In genomic region chr17:47291242-47291873, GRCh38 we compare ENCODE assay signal across 2 cellular contexts.
A peak's percentile ranks its signal among the peaks of the same experiment; 100 is the strongest.
TF ChIP-seq lines count a peak whose summit lies in the region.

No MANE protein-coding gene starts in this region.

TF ChIP-seq in K562, 482 proteins besides CTCF, POLR2A, EP300 and RAD21 (continues in another document):
- no peak for TF ChIP-seq RFX1 (IDR thresholded peaks at IDR 0.05)
- TF ChIP-seq NCOR1 (IDR thresholded peaks at IDR 0.05) = peak; percentile 87
- no peak for TF ChIP-seq MXD1 (CRISPR knock-in tag; IDR thresholded peaks at IDR 0.05; ENCODE audit: borderline replicate concordance, poor library complexity, severe bottlenecking)
- TF ChIP-seq SMAD2 (IDR thresholded peaks at IDR 0.05; ENCODE audit: low read depth, low read length) = no peak
- TF ChIP-seq CEBPB (tag; IDR thresholded peaks at IDR 0.05) = peak; percentile 91
- peak; percentile 20 to 65; a peak in 3 of 4 replicates for TF ChIP-seq KDM1A (IDR thresholded peaks at IDR 0.05)
- TF ChIP-seq RCOR1 (IDR thresholded peaks at IDR 0.05; ENCODE audit: borderline replicate concordance in 1 of 2, low read depth in 2 of 2, low read length in 2 of 2) = peak in 1 of 2 experiments; percentile 58; a peak in 1 of 4 replicates
- TF ChIP-seq MAZ (CRISPR knock-in tag; conservative IDR thresholded peaks at IDR 0.05 in 1 of 2, IDR thresholded peaks at IDR 0.05 in 1 of 2) = no peak
- no peak for TF ChIP-seq POLR2H (tag; IDR thresholded peaks at IDR 0.05; ENCODE audit: low read depth)
- peak; percentile 54; the same call in 1 of the 2 replicates for TF ChIP-seq ATF4 (CRISPR knock-in tag; IDR thresholded peaks at IDR 0.05)
- peak in 1 of 2 experiments; percentile 34 for TF ChIP-seq AFF1 (IDR thresholded peaks at IDR 0.05; ENCODE audit: low read depth in 1 of 2, partially characterized antibody in 2 of 2)
- TF ChIP-seq IRF9 (tag; IDR thresholded peaks at IDR 0.05) = 0 out of 2 replicates have a peak, but pooled peaks have one; percentile 20
- TF ChIP-seq SMARCE1 (IDR thresholded peaks at IDR 0.05) = peak; percentile 55
- no peak for TF ChIP-seq FOXO4 (CRISPR knock-in tag; IDR thresholded peaks at IDR 0.05)
- peak; percentile 67 for TF ChIP-seq LEF1 (IDR thresholded peaks at IDR 0.05)
- TF ChIP-seq HCFC1 (IDR thresholded peaks at IDR 0.05; ENCODE audit: low read depth, low read length) = no peak
- TF ChIP-seq SMAD3 (CRISPR knock-in tag; conservative IDR thresholded peaks at IDR 0.05) = no peak
- peak; percentile 29; the same call in 1 of the 2 replicates for TF ChIP-seq CREM (IDR thresholded peaks at IDR 0.05; ENCODE audit: low read depth)
- peak; percentile 45; the same call in 1 of the 2 replicates for TF ChIP-seq PKNOX1 (IDR thresholded peaks at IDR 0.05)
- 0 out of 2 replicates have a peak, but pooled peaks have one; percentile 18 for TF ChIP-seq LCOR (CRISPR knock-in tag; IDR thresholded peaks at IDR 0.05)
- TF ChIP-seq SOX6 (IDR thresholded peaks at IDR 0.05) = peak; percentile 72; the same call in 1 of the 2 replicates
- peak; percentile 79 for TF ChIP-seq CBFA2T2 (conservative IDR thresholded peaks at IDR 0.05)
- TF ChIP-seq MYC (IDR thresholded peaks at IDR 0.05; ENCODE audit: low read depth, low read length) = peak; percentile 69
- TF ChIP-seq MYC (CRISPR knock-in tag; IDR thresholded peaks at IDR 0.05; ENCODE audit: borderline replicate concordance, low read depth) = no peak

TF ChIP-seq in HepG2, 621 proteins besides CTCF, POLR2A, EP300 and RAD21 (continues in another document):
- TF ChIP-seq SNAPC2 (CRISPR knock-in tag; IDR thresholded peaks at IDR 0.05) (no peak), GRHL1 (CRISPR knock-in tag; conservative IDR thresholded peaks at IDR 0.05) (no peak), ATF1 (CRISPR knock-in tag; IDR thresholded peaks at IDR 0.05) (0 out of 2 replicates have a peak, but pooled peaks have one; percentile 20), ETV5 (CRISPR knock-in tag; IDR thresholded peaks at IDR 0.05; ENCODE audit: borderline replicate concordance) (peak; percentile 35; the same call in 1 of the 2 replicates), ZBTB33 (CRISPR knock-in tag; IDR thresholded peaks at IDR 0.05) (no peak), ZNF598 (CRISPR knock-in tag; IDR thresholded peaks at IDR 0.05; ENCODE audit: borderline replicate concordance) (no peak), ZNF230 (CRISPR knock-in tag; IDR thresholded peaks at IDR 0.05) (no peak), ATRX (CRISPR knock-in tag; IDR thresholded peaks at IDR 0.05; ENCODE audit: borderline replicate concordance) (no peak), NFKBIZ (CRISPR knock-in tag; IDR thresholded peaks at IDR 0.05) (no peak), LCORL (IDR thresholded peaks at IDR 0.05) (no peak), LCORL (CRISPR knock-in tag; IDR thresholded peaks at IDR 0.05) (peak; percentile 37; the same call in 1 of the 2 replicates), NRL (CRISPR knock-in tag; IDR thresholded peaks at IDR 0.05; ENCODE audit: borderline replicate concordance) (no peak), GTF2F1 (IDR thresholded peaks at IDR 0.05; ENCODE audit: low read length) (no peak), GMEB1 (CRISPR knock-in tag; IDR thresholded peaks at IDR 0.05; ENCODE audit: borderline replicate concordance) (no peak), ZNF275 (CRISPR knock-in tag; IDR thresholded peaks at IDR 0.05; ENCODE audit: borderline replicate concordance) (no peak), DPF2 (CRISPR knock-in tag; IDR thresholded peaks at IDR 0.05; ENCODE audit: borderline replicate concordance, low read depth) (peak; percentile 60; the same call in 1 of the 2 replicates), BCL3 (CRISPR knock-in tag; IDR thresholded peaks at IDR 0.05) (no peak), ZBTB44 (CRISPR knock-in tag; IDR thresholded peaks at IDR 0.05) (no peak), ZNF547 (CRISPR knock-in tag; IDR thresholded peaks at IDR 0.05) (no peak), SETDB1 (CRISPR knock-in tag; IDR thresholded peaks at IDR 0.05; ENCODE audit: borderline replicate concordance) (no peak), PAWR (CRISPR knock-in tag; IDR thresholded peaks at IDR 0.05; ENCODE audit: borderline replicate concordance) (no peak), GATAD1 (CRISPR knock-in tag; IDR thresholded peaks at IDR 0.05) (no peak), PRDM10 (CRISPR knock-in tag; IDR thresholded peaks at IDR 0.05; ENCODE audit: low read depth) (no peak), ZNF792 (CRISPR knock-in tag; IDR thresholded peaks at IDR 0.05) (no peak), ZNF619 (CRISPR knock-in tag; IDR thresholded peaks at IDR 0.05) (no peak), SRSF4 (IDR thresholded peaks at IDR 0.05; ENCODE audit: low read depth, low read length, poor library complexity, severe bottlenecking) (no peak), ZNF460 (CRISPR knock-in tag; IDR thresholded peaks at IDR 0.05; ENCODE audit: borderline replicate concordance) (no peak), ZNF496 (CRISPR knock-in tag; IDR thresholded peaks at IDR 0.05; ENCODE audit: insufficient replicate concordance) (no peak), LRRFIP1 (CRISPR knock-in tag; conservative IDR thresholded peaks at IDR 0.05) (no peak), THRA (CRISPR knock-in tag; IDR thresholded peaks at IDR 0.05; ENCODE audit: borderline replicate concordance) (peak; percentile 38; the same call in 1 of the 2 replicates), ZNF10 (CRISPR knock-in tag; IDR thresholded peaks at IDR 0.05; ENCODE audit: borderline replicate concordance, low read depth) (no peak)
